8 cellular contexts compared by ENCODE assay signal in genomic region chr1:33347650-33347992, GRCh38. TPM values are rescaled to one million over a fixed set of nuclear protein-coding genes. Genes with fewer than 3 reads are reported as not detected.
DNase-seq lines count a peak whose midpoint lies in the region; ATAC-seq, FAIRE-seq and TF ChIP-seq lines count a peak whose summit lies in the region.

No MANE protein-coding gene starts in this region.

- H3K27me3 ChIP-seq in testis: no peaks in the 10 kb centered on the region

- H3K4me3 Mint-ChIP-seq in activated T-cell treated with anti-CD3 and anti-CD28 coated beads, Interleukin-2, amount 50 U/mL, for 4 hours: peak overlapping the region; percentile 91

- intact Hi-C loops in kidney (cut with DNase I) (no loop called here), testis (cut with DNase I; ENCODE audit: low total_unique reads) (no loop called here)

- TF ChIP-seq CTCF in kidney (IDR thresholded peaks at IDR 0.05; ENCODE audit: borderline replicate concordance, extremely low read depth, insufficient read depth): no peak
- TF ChIP-seq CTCF in testis (IDR thresholded peaks at IDR 0.05): no peak

- H3K27me3 Mint-ChIP-seq in activated T-cell treated with anti-CD3 and anti-CD28 coated beads, Interleukin-2, amount 50 U/mL, for 4 hours (ENCODE audit: low read depth): no peaks in the 10 kb centered on the region

- ATAC-seq in activated T-cell treated with anti-CD3 and anti-CD28 coated beads, Interleukin-2, amount 50 U/mL, for 4 hours: no peak

- 13 to 28% methylated on average over 5 of the region's 5 CpGs for WGBS in testis, 2 donors

- H3K4me3 ChIP-seq in kidney (ENCODE audit: low read length in 2 of 2) (peak overlapping the region; percentile 67 to 94), testis (peak overlapping the region; percentile 90 to 94)

- peaks cover 32 to 48% of the 10 kb centered on the region in 2 donors for H3K4me1 ChIP-seq in kidney (ENCODE audit: control insufficient read depth in 1 of 2, insufficient read depth in 1 of 2, low read depth in 1 of 2, low read length in 2 of 2)
- H3K4me1 ChIP-seq in testis: peaks cover 18% of the 10 kb centered on the region

- H3K4me1 Mint-ChIP-seq in activated T-cell treated with anti-CD3 and anti-CD28 coated beads, Interleukin-2, amount 50 U/mL, for 4 hours (ENCODE audit: low read depth): peaks cover 56% of the 10 kb centered on the region

- FAIRE-seq in kidney (lab: Jason Lieb, UNC): no peak

- H3K9me3 Mint-ChIP-seq in activated T-cell treated with anti-CD3 and anti-CD28 coated beads, Interleukin-2, amount 50 U/mL, for 4 hours: no peaks in the 10 kb centered on the region

- DNase-seq in activated T-cell treated with anti-CD3 and anti-CD28 coated beads, Interleukin-2, amount 50 U/mL, for 4 hours: no peak
- DNase-seq in activated T-cell treated with anti-CD3 and anti-CD28 coated beads, Interleukin-2, amount 50 U/mL, for 48 hours: no peak
- DNase-seq in kidney: no peak
- peak; percentile 58 for DNase-seq in testis
- DNase-seq in GM03348 (ENCODE audit: low spot score): no peak
- no peak for DNase-seq in T-helper 9 cell
- no peak for DNase-seq in SKM-1 treated with dmso at 0.1 percent for 144 hours (lab: John Stamatoyannopoulos, UW; ENCODE audit: unreplicated experiment)

- H3K9me3 ChIP-seq in kidney (ENCODE audit: control insufficient read depth in 1 of 2, low read length in 2 of 2) (no peaks in the 10 kb centered on the region), testis (no peaks in the 10 kb centered on the region)

- H3K9ac ChIP-seq in kidney (ENCODE audit: low read length in 2 of 2): peak overlapping the region; percentile 43 to 87

- no peak for TF ChIP-seq POLR2A in testis (IDR thresholded peaks at IDR 0.05)

- H3K36me3 Mint-ChIP-seq in activated T-cell treated with anti-CD3 and anti-CD28 coated beads, Interleukin-2, amount 50 U/mL, for 4 hours (ENCODE audit: insufficient read depth): peaks cover 10% of the 10 kb centered on the region

- H3K36me3 ChIP-seq in kidney (ENCODE audit: control insufficient read depth in 1 of 2, insufficient read depth in 2 of 2, low read length in 2 of 2): peaks cover 4 to 7% of the 10 kb centered on the region in 2 donors
- H3K36me3 ChIP-seq in testis (ENCODE audit: low read depth, missing control alignments): no peaks in the 10 kb centered on the region

- peak overlapping the region; percentile 92 for H3K27ac ChIP-seq in angular gyrus (ENCODE audit: low read depth, low read length)
- H3K27ac ChIP-seq in kidney (ENCODE audit: low read depth in 2 of 2, low read length in 2 of 2): peak overlapping the region; percentile 91 to 95
- peak overlapping the region; percentile 86 to 97 for H3K27ac ChIP-seq in testis

RNA-seq across cellular contexts. Expression of gene A3GALT2, which starts 26.7 kb away (rescaled TPM):
- total RNA-seq in activated T-cell treated with anti-CD3 and anti-CD28 coated beads, Interleukin-2, amount 50 U/mL, for 4 hours: under 1 TPM in 1 of 3 donors, not detected in 2; 0.30 TPM
- total RNA-seq in kidney (not detected), testis (1 to 10 TPM in 1 of 2 donors, under 1 TPM in 1; 0.87 to 1.7 TPM)
- polyA plus RNA-seq in kidney (ENCODE audit: insufficient read depth, low read depth, low replicate concordance) (not detected), testis (ENCODE audit: insufficient read depth, low read depth, low replicate concordance) (not detected)
